18 cellular contexts compared by ENCODE assay signal in the genomic region with DNA sequence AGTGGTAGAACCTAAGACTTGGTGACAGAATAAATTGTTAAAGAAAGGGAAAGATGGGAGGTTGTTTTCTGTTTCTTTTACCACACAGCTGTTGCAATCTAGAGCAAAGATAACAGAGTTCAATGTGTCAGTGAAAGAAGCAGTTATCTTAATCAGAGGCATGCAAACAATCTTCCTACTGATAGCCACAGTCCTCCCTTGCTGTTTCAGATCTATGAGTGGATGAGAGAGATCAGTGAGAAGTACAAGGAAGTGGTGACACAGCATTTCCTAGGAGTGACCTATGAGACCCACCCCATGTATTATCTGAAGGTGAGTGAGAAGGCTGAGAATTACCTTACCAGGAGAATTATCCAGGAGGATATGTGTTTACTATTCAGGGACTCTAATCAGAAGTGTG. TPM values are rescaled to one million over a fixed set of nuclear protein-coding genes. Genes with fewer than 3 reads are reported as not detected.
"Had no signal": no experiment of that assay in that cellular context is flagged by ENCODE, and none has a peak within 500 bp of the region (broad histone marks: within the 10 kb centered on the region; RNA-seq: fewer than 3 reads in every experiment).

No MANE protein-coding gene starts in this region.

- ATAC-seq: esophagus mucosa, right cardiac atrium had no signal

- H3K27ac ChIP-seq: dorsolateral prefrontal cortex, prostate gland, spleen, stomach, testis had no signal

- H3K4me3 Mint-ChIP-seq: activated naive CD8-positive, alpha-beta T cell treated with anti-CD3 and anti-CD28 coated beads, Interleukin-2, amount 10 ng/mL, durations not matched to agents 7 days and 5 days; activated T-helper 1 cell treated with anti-CD3 and anti-CD28 coated beads, Interleukin-12 subunit alpha, Interleukin-12 subunit beta, Interleukin-2, Interleukin-4 antibody, amounts not matched to agents 30 ng/mL and 10 ng/mL and 1 ng/mL, durations not matched to agents 14 hours and 24 hours and 36 hours; neural crest cell had no signal

- H3K27me3 Mint-ChIP-seq: activated naive CD8-positive, alpha-beta T cell treated with anti-CD3 and anti-CD28 coated beads, Interleukin-2, amount 10 ng/mL, durations not matched to agents 7 days and 5 days had no signal

- H3K4me1 ChIP-seq: prostate gland, spleen, stomach, testis had no signal

- H3K36me3 Mint-ChIP-seq: activated naive CD8-positive, alpha-beta T cell treated with anti-CD3 and anti-CD28 coated beads, Interleukin-2, amount 10 ng/mL, durations not matched to agents 7 days and 5 days had no signal

- H3K9me3 ChIP-seq: prostate gland, testis had no signal

- H3K4me1 Mint-ChIP-seq: activated naive CD8-positive, alpha-beta T cell treated with anti-CD3 and anti-CD28 coated beads, Interleukin-2, amount 10 ng/mL, durations not matched to agents 7 days and 5 days; neural crest cell had no signal

- H3K27me3 ChIP-seq: dorsolateral prefrontal cortex, spleen, stomach, testis had no signal

- H3K36me3 ChIP-seq: prostate gland, spleen, stomach had no signal

- DNase-seq: activated naive CD8-positive, alpha-beta T cell treated with anti-CD3 and anti-CD28 coated beads, Interleukin-2, amount 10 ng/mL, durations not matched to agents 7 days and 5 days; aorta; dorsolateral prefrontal cortex; hippocampal formation; right cardiac atrium; spleen; stimulated activated CD4-positive, alpha-beta T cell treated with anti-CD3 and anti-CD28 coated beads, Interleukin-1b, Interleukin-23, amount 100 ng/mL, for 48 hours; stomach; testis had no signal

- H3K27ac Mint-ChIP-seq: activated naive CD8-positive, alpha-beta T cell treated with anti-CD3 and anti-CD28 coated beads, Interleukin-2, amount 10 ng/mL, durations not matched to agents 7 days and 5 days; activated T-helper 1 cell treated with anti-CD3 and anti-CD28 coated beads, Interleukin-12 subunit alpha, Interleukin-12 subunit beta, Interleukin-2, Interleukin-4 antibody, amounts not matched to agents 30 ng/mL and 10 ng/mL and 1 ng/mL, durations not matched to agents 14 hours and 24 hours and 36 hours had no signal

- H3K4me3 ChIP-seq: dorsolateral prefrontal cortex, prostate gland, spleen, stomach, testis had no signal

RNA-seq across cellular contexts. Expression of gene CPO, which starts 15.9 kb away (rescaled TPM):
- total RNA-seq: activated CD8-positive, alpha-beta memory T cell treated with anti-CD3 and anti-CD28 coated beads for 36 hours; activated naive CD8-positive, alpha-beta T cell treated with anti-CD3 and anti-CD28 coated beads, Interleukin-2, amount 10 ng/mL, durations not matched to agents 7 days and 5 days; activated T-helper 1 cell treated with anti-CD3 and anti-CD28 coated beads, Interleukin-12 subunit alpha, Interleukin-12 subunit beta, Interleukin-2, Interleukin-4 antibody, amounts not matched to agents 30 ng/mL and 10 ng/mL and 1 ng/mL, durations not matched to agents 14 hours and 24 hours and 36 hours; esophagus mucosa; glomerular endothelial cell; kidney epithelial cell; osteoblast; ureter had no signal
